Comparison of ENCODE assay signal across 26 cellular contexts in the genomic region with DNA sequence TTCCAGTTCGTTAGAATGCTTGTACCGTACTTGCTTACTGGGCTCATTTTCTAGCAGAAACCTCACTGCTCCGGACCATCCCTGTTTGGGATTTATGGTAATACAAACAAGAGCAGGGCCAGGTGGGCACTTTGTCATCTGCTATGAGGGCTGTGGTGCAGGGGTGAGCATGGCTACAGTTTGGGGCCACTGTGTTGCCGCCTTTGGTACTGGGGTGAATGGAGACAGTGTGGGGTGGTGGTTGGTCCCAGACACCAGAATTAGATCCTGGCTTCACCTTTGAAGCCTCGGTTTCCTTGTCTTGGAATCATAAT.
"Had no signal": no experiment of that assay in that cellular context is flagged by ENCODE, and none has a peak within 500 bp of the region (broad histone marks: within the 10 kb centered on the region; RNA-seq: fewer than 3 reads in every experiment).

No MANE protein-coding gene starts in this region.

- H3K4me2 ChIP-seq: smooth muscle cell had no signal

- H3K4me1 Mint-ChIP-seq: stimulated activated memory B cell treated with anti-CD40 and anti-IgM and Interleukin-4, amounts not matched to agents 10 μg/mL and 1 μg/mL and 100 μg/mL, for 72 hours had no signal

- H3K27me3 Mint-ChIP-seq: stimulated activated memory B cell treated with anti-CD40 and anti-IgM and Interleukin-4, amounts not matched to agents 10 μg/mL and 1 μg/mL and 100 μg/mL, for 72 hours had no signal

- H3K4me3 Mint-ChIP-seq: activated CD8-positive, alpha-beta T cell treated with anti-CD3 and anti-CD28 coated beads, Interleukin-2, amount 10 ng/mL, durations not matched to agents 7 days and 5 days; activated T-helper 1 cell treated with anti-CD3 and anti-CD28 coated beads, Interleukin-12 subunit alpha, Interleukin-12 subunit beta, Interleukin-2, Interleukin-4 antibody, amounts not matched to agents 30 ng/mL and 10 ng/mL and 1 ng/mL, durations not matched to agents 14 hours and 24 hours and 36 hours; effector memory CD8-positive, alpha-beta T cell; mesothelial cell of epicardium; naive thymus-derived CD8-positive, alpha-beta T cell; stimulated activated memory B cell treated with anti-CD40 and anti-IgM and Interleukin-4, amounts not matched to agents 10 μg/mL and 1 μg/mL and 100 μg/mL, for 72 hours had no signal

- H3K9me3 ChIP-seq: esophagus muscularis mucosa, sigmoid colon, stomach, suprapubic skin, uterus had no signal

- H3K27ac ChIP-seq: brain microvascular endothelial cell, stomach, suprapubic skin, uterus had no signal

- H3K4me1 ChIP-seq: suprapubic skin, uterus had no signal

- H3K36me3 ChIP-seq: brain microvascular endothelial cell, sigmoid colon, stomach, suprapubic skin, uterus had no signal

- ATAC-seq: activated CD8-positive, alpha-beta T cell treated with anti-CD3 and anti-CD28 coated beads, Interleukin-2, amount 10 ng/mL, durations not matched to agents 7 days and 5 days; activated naive CD4-positive, alpha-beta T cell treated with anti-CD3 and anti-CD28 coated beads, Interleukin-2, amount 50 U/mL, for 72 hours; effector memory CD8-positive, alpha-beta T cell; left ventricle myocardium superior; naive thymus-derived CD8-positive, alpha-beta T cell; stimulated activated memory B cell treated with anti-CD40 and anti-IgM and Interleukin-4, amounts not matched to agents 10 μg/mL and 1 μg/mL and 100 μg/mL, for 72 hours had no signal

- DNase-seq: activated CD4-positive, alpha-beta T cell treated with anti-CD3 and anti-CD28 coated beads for 1 hour; activated CD4-positive, alpha-beta T cell treated with anti-CD3 and anti-CD28 coated beads, Interleukin-2, amount 50 U/mL, for 1 hour; activated CD8-positive, alpha-beta T cell treated with anti-CD3 and anti-CD28 coated beads, Interleukin-2, amount 10 ng/mL, durations not matched to agents 7 days and 5 days; activated gamma-delta T cell; aorta; brain microvascular endothelial cell; caudate nucleus; effector memory CD8-positive, alpha-beta T cell; hippocampal formation; left ventricle myocardium superior; mammary epithelial cell; retina; sigmoid colon; stimulated activated CD4-positive, alpha-beta T cell treated with anti-CD3 and anti-CD28 coated beads, Interleukin-15, amount 100 ng/mL, for 24 hours; stomach; trophoblast cell; uterus had no signal

- H3K27me3 ChIP-seq: brain microvascular endothelial cell, esophagus muscularis mucosa, sigmoid colon, stomach, uterus had no signal

- H3K4me3 ChIP-seq: esophagus muscularis mucosa, sigmoid colon, smooth muscle cell, stomach, suprapubic skin, uterus had no signal

- H3K9me3 Mint-ChIP-seq: activated naive CD4-positive, alpha-beta T cell treated with anti-CD3 and anti-CD28 coated beads, Interleukin-2, amount 50 U/mL, for 72 hours; effector memory CD8-positive, alpha-beta T cell; mesothelial cell of epicardium; naive thymus-derived CD8-positive, alpha-beta T cell; stimulated activated memory B cell treated with anti-CD40 and anti-IgM and Interleukin-4, amounts not matched to agents 10 μg/mL and 1 μg/mL and 100 μg/mL, for 72 hours had no signal

- H3K27ac Mint-ChIP-seq: activated CD8-positive, alpha-beta T cell treated with anti-CD3 and anti-CD28 coated beads, Interleukin-2, amount 10 ng/mL, durations not matched to agents 7 days and 5 days; activated naive CD4-positive, alpha-beta T cell treated with anti-CD3 and anti-CD28 coated beads, Interleukin-2, amount 50 U/mL, for 72 hours; activated T-helper 1 cell treated with anti-CD3 and anti-CD28 coated beads, Interleukin-12 subunit alpha, Interleukin-12 subunit beta, Interleukin-2, Interleukin-4 antibody, amounts not matched to agents 30 ng/mL and 10 ng/mL and 1 ng/mL, durations not matched to agents 14 hours and 24 hours and 36 hours; effector memory CD8-positive, alpha-beta T cell; mesothelial cell of epicardium; progenitor cell of endocrine pancreas; stimulated activated memory B cell treated with anti-CD40 and anti-IgM and Interleukin-4, amounts not matched to agents 10 μg/mL and 1 μg/mL and 100 μg/mL, for 72 hours had no signal

- H3K36me3 Mint-ChIP-seq: activated naive CD4-positive, alpha-beta T cell treated with anti-CD3 and anti-CD28 coated beads, Interleukin-2, amount 50 U/mL, for 72 hours; mesothelial cell of epicardium; naive thymus-derived CD8-positive, alpha-beta T cell; stimulated activated memory B cell treated with anti-CD40 and anti-IgM and Interleukin-4, amounts not matched to agents 10 μg/mL and 1 μg/mL and 100 μg/mL, for 72 hours had no signal
